2 cellular contexts compared by ENCODE assay signal in genomic region chr7:3027005-3027404, GRCh38.
TF ChIP-seq lines count a peak whose summit lies in the region.

No MANE protein-coding gene starts in this region.

TF ChIP-seq in SK-N-SH, 30 proteins besides CTCF, POLR2A, EP300 and RAD21:
- TF ChIP-seq MXI1 (IDR thresholded peaks at IDR 0.05; ENCODE audit: low read depth, low read length) (peak; percentile 83; the same call in 1 of the 2 replicates), GATA2 (CRISPR knock-in tag; IDR thresholded peaks at IDR 0.05) (peak; percentile 94), RCOR1 (IDR thresholded peaks at IDR 0.05; ENCODE audit: low read length) (peak; percentile 95), FOXJ3 (CRISPR knock-in tag; IDR thresholded peaks at IDR 0.05) (peak; percentile 99), CHD2 (IDR thresholded peaks at IDR 0.05; ENCODE audit: low read length, partially characterized antibody) (peak; percentile 50), NRF1 (IDR thresholded peaks at IDR 0.05; ENCODE audit: low read depth, low read length) (no peak), TCF12 (IDR thresholded peaks at IDR 0.05) (no peak), MEF2A (IDR thresholded peaks at IDR 0.05; ENCODE audit: borderline replicate concordance, low read depth) (no peak)

TF ChIP-seq in H1, 55 proteins besides CTCF, POLR2A, EP300 and RAD21:
- TF ChIP-seq RFX5 (IDR thresholded peaks at IDR 0.05; ENCODE audit: borderline replicate concordance, low read depth, low read length) (no peak), GTF2F1 (IDR thresholded peaks at IDR 0.05; ENCODE audit: borderline replicate concordance, low read depth, low read length) (no peak), PHF8 (conservative IDR thresholded peaks at IDR 0.05; ENCODE audit: low read depth, low read length) (no peak), E2F6 (IDR thresholded peaks at IDR 0.05) (no peak), SIN3A (conservative IDR thresholded peaks at IDR 0.05 in 1 of 2, IDR thresholded peaks at IDR 0.05 in 1 of 2; ENCODE audit: low read depth in 1 of 2, low read length in 2 of 2) (no peak), RBBP5 (IDR thresholded peaks at IDR 0.05; ENCODE audit: borderline replicate concordance, low read depth, low read length) (no peak), SRF (IDR thresholded peaks at IDR 0.05; ENCODE audit: low read depth, low read length) (no peak), SIX5 (IDR thresholded peaks at IDR 0.05; ENCODE audit: low read depth, low read length) (no peak), NANOG (IDR thresholded peaks at IDR 0.05; ENCODE audit: insufficient read depth, low read depth, low read length, poor library complexity, severe bottlenecking) (no peak), JUN (IDR thresholded peaks at IDR 0.05; ENCODE audit: low read depth, low read length) (no peak), BRCA1 (IDR thresholded peaks at IDR 0.05; ENCODE audit: low read depth, low read length) (no peak)
